Comparison of ENCODE assay signal across 7 cellular contexts in the genomic region with DNA sequence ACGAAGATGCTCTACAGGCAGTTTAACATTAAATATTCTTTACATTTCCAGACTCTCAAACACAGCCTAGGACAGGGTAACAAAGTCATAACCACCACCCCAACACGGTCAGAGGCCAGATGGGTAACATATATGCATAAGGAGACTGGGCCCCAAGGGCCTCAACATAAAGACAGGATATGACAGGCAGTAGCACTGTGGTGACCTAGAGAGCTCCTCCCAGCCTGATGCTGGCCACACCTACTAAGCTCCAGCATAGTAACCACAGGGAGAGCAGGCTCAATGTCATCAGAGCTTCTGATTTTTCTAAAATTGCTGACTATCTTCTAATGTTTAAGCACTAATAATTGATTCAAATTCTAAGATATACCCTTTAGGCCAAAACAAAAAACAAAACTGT. TPM values are rescaled to one million over a fixed set of nuclear protein-coding genes. Genes with fewer than 3 reads are reported as not detected.
DNase-seq lines count a peak whose midpoint lies in the region; ATAC-seq, FAIRE-seq and TF ChIP-seq lines count a peak whose summit lies in the region.

No MANE protein-coding gene starts in this region.

- H3K4me2 ChIP-seq in PC-3 (ENCODE audit: low read length) = no peak overlapping the region

- H3K4me1 ChIP-seq in PC-3 (ENCODE audit: insufficient read depth, low read length) (no peaks in the 10 kb centered on the region), testis (peaks cover 5% of the 10 kb centered on the region)

- intact Hi-C loops in PC-3 (cut with micrococcal nuclease) (loop anchor here (10.0 kb wide), 1 partner anchor 554 kb away; no protein-coding TSS in a partner anchor), testis (cut with DNase I; ENCODE audit: low total_unique reads) (no loop called here)

- H3K79me2 ChIP-seq in PC-3 (ENCODE audit: low read length) = no peaks in the 10 kb centered on the region

- no peaks in the 10 kb centered on the region for H3K9me2 ChIP-seq in PC-3 (replicated peaks; ENCODE audit: low read length)

- H3K27ac ChIP-seq in PC-3 (ENCODE audit: low read length) (no peak overlapping the region), testis (no peak overlapping the region)

- H3K9me3 ChIP-seq in PC-3 (ENCODE audit: low read length) = no peaks in the 10 kb centered on the region
- H3K9me3 ChIP-seq in testis = no peaks in the 10 kb centered on the region

- DNase-seq in GM19239 (ENCODE audit: insufficient read length, low spot score) (peak; percentile 12), PC-3 (no peak), NCI-H2081 (lab: John Stamatoyannopoulos, UW) (no peak), GM12891 (ENCODE audit: insufficient read length, low spot score) (no peak), testis (no peak)
- DNase-seq in natural killer cell treated with Interleukin-12 subunit alpha and Interleukin-12 subunit beta and Interleukin-15 and Interleukin-18, amount 100 ng/mL, for 72 hours (ENCODE audit: low spot score) = no peak

- no peaks in the 10 kb centered on the region for H3K27me3 ChIP-seq in PC-3 (ENCODE audit: low read length)
- no peaks in the 10 kb centered on the region for H3K27me3 ChIP-seq in testis

- H3K36me3 ChIP-seq in PC-3 (ENCODE audit: low read depth, low read length) (no peaks in the 10 kb centered on the region), testis (ENCODE audit: low read depth, missing control alignments) (no peaks in the 10 kb centered on the region)

- no peaks in the 10 kb centered on the region for H3K36me3 Mint-ChIP-seq in natural killer cell treated with Interleukin-12 subunit alpha and Interleukin-12 subunit beta and Interleukin-15 and Interleukin-18, amount 100 ng/mL, for 72 hours

- no peak overlapping the region for H3K4me3 Mint-ChIP-seq in natural killer cell treated with Interleukin-12 subunit alpha and Interleukin-12 subunit beta and Interleukin-15 and Interleukin-18, amount 100 ng/mL, for 72 hours

- ATAC-seq in HG02678 (IDR thresholded peaks at IDR 0.05; ENCODE audit: unreplicated experiment) = peak; percentile 86
- ATAC-seq in PC-3 = 0 out of 2 replicates have a peak, but pooled peaks have one; percentile 27
- ATAC-seq in natural killer cell treated with Interleukin-12 subunit alpha and Interleukin-12 subunit beta and Interleukin-15 and Interleukin-18, amount 100 ng/mL, for 72 hours = peak; percentile 87 to 96

- no peak overlapping the region for H3K4me3 ChIP-seq in PC-3 (ENCODE audit: low read length)
- no peak overlapping the region for H3K4me3 ChIP-seq in testis

- no peaks in the 10 kb centered on the region for H3F3A ChIP-seq in PC-3 (ENCODE audit: low read length, unreplicated experiment)

- H3K4me1 Mint-ChIP-seq in natural killer cell treated with Interleukin-12 subunit alpha and Interleukin-12 subunit beta and Interleukin-15 and Interleukin-18, amount 100 ng/mL, for 72 hours (ENCODE audit: low read depth in 2 of 2) = no peaks in the 10 kb centered on the region

- WGBS in testis, 2 donors = 90 to 92% methylated on average over 2 of the region's 2 CpGs

- no peaks in the 10 kb centered on the region for H3K27me3 Mint-ChIP-seq in natural killer cell treated with Interleukin-12 subunit alpha and Interleukin-12 subunit beta and Interleukin-15 and Interleukin-18, amount 100 ng/mL, for 72 hours

- FAIRE-seq in GM19239 (lab: Jason Lieb, UNC) = peak; percentile 57
- FAIRE-seq in GM12891 (lab: Jason Lieb, UNC) = no peak

- CTCF ChIA-PET in PC-3 (lab: Charles Lee) = no interaction called here

- TF ChIP-seq POLR2A in GM12891 (IDR thresholded peaks at IDR 0.05; ENCODE audit: low read depth, low read length) (no peak), testis (IDR thresholded peaks at IDR 0.05) (no peak)

- BruUV-seq in PC-3 (replicated peaks; lab: Mats Ljungman, UMichigan) = no TSS peak

- H3K9ac ChIP-seq in PC-3 (ENCODE audit: low read length) = no peak overlapping the region

- no peaks in the 10 kb centered on the region for H3K9me3 Mint-ChIP-seq in natural killer cell treated with Interleukin-12 subunit alpha and Interleukin-12 subunit beta and Interleukin-15 and Interleukin-18, amount 100 ng/mL, for 72 hours

- no peak overlapping the region for H3K27ac Mint-ChIP-seq in natural killer cell treated with Interleukin-12 subunit alpha and Interleukin-12 subunit beta and Interleukin-15 and Interleukin-18, amount 100 ng/mL, for 72 hours

- H2AFZ ChIP-seq in PC-3 (ENCODE audit: low read length) = no peak overlapping the region

- no peaks in the 10 kb centered on the region for H4K20me1 ChIP-seq in PC-3 (ENCODE audit: low read length)

- TF ChIP-seq CTCF in PC-3 (conservative IDR thresholded peaks at IDR 0.05; ENCODE audit: low read depth, low read length) = no peak
- no peak for TF ChIP-seq CTCF in testis (IDR thresholded peaks at IDR 0.05)

- POLR2A ChIA-PET in PC-3 (lab: Charles Lee; ENCODE audit: unreplicated experiment) = no interaction called here

TF ChIP-seq in GM12891, 5 proteins besides CTCF, POLR2A, EP300 and RAD21:
- TF ChIP-seq TAF1 (IDR thresholded peaks at IDR 0.05; ENCODE audit: low read depth, low read length) (no peak), PAX5 (IDR thresholded peaks at IDR 0.05; ENCODE audit: insufficient read depth, low read length, severe bottlenecking) (no peak), POU2F2 (IDR thresholded peaks at IDR 0.05; ENCODE audit: low read depth, low read length) (no peak), SPI1 (IDR thresholded peaks at IDR 0.05; ENCODE audit: low read depth, low read length) (no peak), POLR2AphosphoS5 (IDR thresholded peaks at IDR 0.05; ENCODE audit: low read depth, low read length) (no peak)

RNA-seq across cellular contexts. Expression of a gene that starts 21.7 kb away (rescaled TPM):
- total RNA-seq in PC-3 (2014; rRNA removed) (not detected in 2 replicates), testis (under 1 TPM; 0.31 to 0.94 TPM)
- total RNA-seq in natural killer cell treated with Interleukin-12 subunit alpha and Interleukin-12 subunit beta and Interleukin-15 and Interleukin-18, amount 100 ng/mL, for 72 hours = not detected
- polyA plus RNA-seq in GM12891 (2012; ENCODE audit: low read depth, missing spikeins) = not detected
- 0.28 TPM for polyA plus RNA-seq in testis (ENCODE audit: insufficient read depth, low read depth, low replicate concordance)

Comparison
In these comparisons a context has a peak if more than half of its experiments do, and no peak if none do; other contexts are left out.
1. ATAC-seq: peak in every context shown above with its lines; median percentile 92 in natural killer cell treated with Interleukin-12 subunit alpha and Interleukin-12 subunit beta and Interleukin-15 and Interleukin-18, amount 100 ng/mL, for 72 hours; 86 in HG02678; 27 in PC-3.